Comparison of ENCODE assay signal across 8 cellular contexts in the genomic region with DNA sequence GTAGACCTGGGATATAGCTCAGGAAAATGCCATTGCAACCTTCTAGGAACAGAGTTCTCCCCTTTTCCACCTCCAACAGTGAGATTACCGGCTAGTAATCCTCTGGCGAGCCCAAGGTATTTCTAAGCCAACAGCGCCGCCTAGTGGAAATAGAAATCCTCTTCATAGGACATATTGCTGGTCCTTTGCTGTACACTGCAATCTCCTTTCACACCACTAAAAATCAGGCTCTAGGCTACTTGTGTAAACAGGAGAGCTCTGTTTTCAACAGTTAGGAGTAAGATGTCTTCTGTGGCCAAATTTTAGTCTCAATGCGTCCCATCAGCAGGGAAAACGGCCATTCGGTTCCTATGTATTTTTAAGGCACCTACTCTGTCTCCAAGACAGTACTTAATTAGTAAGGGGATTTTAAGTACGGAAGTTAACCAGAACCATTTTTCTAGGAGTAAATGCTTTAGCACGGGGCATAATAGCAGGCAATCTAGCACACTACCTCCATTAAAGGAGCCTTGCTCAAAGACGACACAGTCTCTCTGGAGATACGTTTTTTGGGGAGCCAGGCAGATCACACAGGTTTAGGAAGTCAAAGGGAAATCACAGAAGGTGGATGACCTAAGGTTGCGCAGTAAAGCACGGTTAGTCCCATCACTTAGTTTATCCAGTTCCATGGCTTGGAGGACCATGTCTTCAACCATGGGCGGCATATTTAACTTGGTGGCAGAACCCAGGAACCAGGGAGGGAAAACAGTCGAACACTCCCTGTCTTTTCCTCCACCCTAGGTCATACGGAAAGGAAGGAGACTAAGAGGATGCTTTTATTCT.
DNase-seq lines count a peak whose midpoint lies in the region; ATAC-seq and TF ChIP-seq lines count a peak whose summit lies in the region.

No MANE protein-coding gene starts in this region.

- peak; percentile 81 for TF ChIP-seq CTCF in astrocyte of the cerebellum (IDR thresholded peaks at IDR 0.05; ENCODE audit: low read depth, low read length, missing control alignments)

- in situ Hi-C loops in ACHN (cut with HindIII; ENCODE audit: low pct_ligation_motif_present, low pct_unique_long_range_greater_than_20kb, low sequenced_read_pairs) (no loop called here), astrocyte of the cerebellum (cut with HindIII; ENCODE audit: low sequenced_read_pairs) (loop anchor here (25.0 kb wide), 1 partner anchor 305 kb away; no protein-coding TSS in a partner anchor)

- ATAC-seq in GM18519 (IDR thresholded peaks at IDR 0.05; ENCODE audit: low FRiP score, unreplicated experiment) (peak; percentile 96), HG03039 (IDR thresholded peaks at IDR 0.05; ENCODE audit: unreplicated experiment) (peak; percentile 83)

- peak; percentile 84 for DNase-seq in ACHN
- DNase-seq in NCI-H2081 treated with DMSO at 0.1 percent for 48 hours (lab: John Stamatoyannopoulos, UW): peak; percentile 70
- DNase-seq in T1000 (lab: John Stamatoyannopoulos, UW): peak; percentile 38
- DNase-seq in astrocyte of the cerebellum (ENCODE audit: low read depth): peak; percentile 86
- DNase-seq in iPS DF 19.7 (ENCODE audit: low read depth, low spot score): peak; percentile 54
- DNase-seq in stimulated activated CD4-positive, alpha-beta T cell treated with anti-CD3 and anti-CD28 coated beads, Interleukin-12 subunit alpha, Interleukin-12 subunit beta, amount 100 ng/mL, for 4 hours: peak; percentile 64

- H3K4me3 ChIP-seq in astrocyte of the cerebellum (ENCODE audit: low read depth, low read length): no peak overlapping the region
